ENCODE assay signal across 1 cellular context in the genomic region with DNA sequence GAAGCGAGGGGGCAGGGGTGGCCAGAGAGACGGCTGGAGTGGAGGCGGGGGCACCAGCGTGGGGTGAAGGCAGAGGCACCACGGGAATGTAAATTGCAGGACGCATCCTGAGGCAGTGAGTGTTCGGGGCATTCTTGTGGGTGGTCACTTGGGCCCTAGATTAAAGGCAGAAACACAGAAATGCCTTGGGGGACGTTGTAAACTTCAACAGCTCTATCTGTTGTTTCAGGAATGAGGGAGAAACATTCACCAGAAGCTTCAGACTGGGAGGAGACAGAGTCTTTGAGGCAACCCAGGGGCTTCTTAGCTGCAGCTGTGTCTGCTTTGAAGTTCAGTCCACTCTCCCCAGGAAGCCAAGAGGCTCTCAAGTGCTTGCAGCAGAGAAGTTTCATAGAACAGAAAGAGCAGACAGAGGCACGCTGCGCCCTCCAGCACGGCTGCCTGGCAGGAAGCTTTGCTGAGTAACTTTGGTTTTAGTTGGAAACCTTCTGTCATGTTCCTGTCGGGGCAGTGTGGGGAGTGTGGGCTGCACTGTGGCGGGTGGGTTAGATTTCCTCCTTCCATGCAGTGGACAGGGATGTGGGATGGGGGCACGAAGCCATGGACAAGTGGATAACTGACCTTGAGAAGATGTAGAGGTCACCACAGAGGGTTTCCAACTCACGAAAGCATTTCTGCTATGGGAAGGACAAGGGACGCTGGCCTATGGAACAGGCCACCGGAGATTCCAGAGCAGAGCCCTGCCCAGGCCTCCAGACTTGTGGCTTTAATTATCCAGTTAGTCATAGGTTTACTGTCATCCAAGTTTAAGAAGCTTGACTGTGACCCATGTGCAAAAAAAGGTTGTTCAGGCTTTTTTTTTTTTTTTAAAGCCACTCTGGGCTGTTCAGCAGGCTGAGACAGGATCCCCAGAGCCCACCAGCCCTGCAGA.
TF ChIP-seq lines count a peak whose summit lies in the region.

No MANE protein-coding gene starts in this region.

TF ChIP-seq in GM12878, 131 proteins besides CTCF, POLR2A, EP300 and RAD21 (continued from another document and continues in another):
- no peak for TF ChIP-seq RCOR1 (conservative IDR thresholded peaks at IDR 0.05; ENCODE audit: low read depth, low read length)
- TF ChIP-seq, protein P1, sequence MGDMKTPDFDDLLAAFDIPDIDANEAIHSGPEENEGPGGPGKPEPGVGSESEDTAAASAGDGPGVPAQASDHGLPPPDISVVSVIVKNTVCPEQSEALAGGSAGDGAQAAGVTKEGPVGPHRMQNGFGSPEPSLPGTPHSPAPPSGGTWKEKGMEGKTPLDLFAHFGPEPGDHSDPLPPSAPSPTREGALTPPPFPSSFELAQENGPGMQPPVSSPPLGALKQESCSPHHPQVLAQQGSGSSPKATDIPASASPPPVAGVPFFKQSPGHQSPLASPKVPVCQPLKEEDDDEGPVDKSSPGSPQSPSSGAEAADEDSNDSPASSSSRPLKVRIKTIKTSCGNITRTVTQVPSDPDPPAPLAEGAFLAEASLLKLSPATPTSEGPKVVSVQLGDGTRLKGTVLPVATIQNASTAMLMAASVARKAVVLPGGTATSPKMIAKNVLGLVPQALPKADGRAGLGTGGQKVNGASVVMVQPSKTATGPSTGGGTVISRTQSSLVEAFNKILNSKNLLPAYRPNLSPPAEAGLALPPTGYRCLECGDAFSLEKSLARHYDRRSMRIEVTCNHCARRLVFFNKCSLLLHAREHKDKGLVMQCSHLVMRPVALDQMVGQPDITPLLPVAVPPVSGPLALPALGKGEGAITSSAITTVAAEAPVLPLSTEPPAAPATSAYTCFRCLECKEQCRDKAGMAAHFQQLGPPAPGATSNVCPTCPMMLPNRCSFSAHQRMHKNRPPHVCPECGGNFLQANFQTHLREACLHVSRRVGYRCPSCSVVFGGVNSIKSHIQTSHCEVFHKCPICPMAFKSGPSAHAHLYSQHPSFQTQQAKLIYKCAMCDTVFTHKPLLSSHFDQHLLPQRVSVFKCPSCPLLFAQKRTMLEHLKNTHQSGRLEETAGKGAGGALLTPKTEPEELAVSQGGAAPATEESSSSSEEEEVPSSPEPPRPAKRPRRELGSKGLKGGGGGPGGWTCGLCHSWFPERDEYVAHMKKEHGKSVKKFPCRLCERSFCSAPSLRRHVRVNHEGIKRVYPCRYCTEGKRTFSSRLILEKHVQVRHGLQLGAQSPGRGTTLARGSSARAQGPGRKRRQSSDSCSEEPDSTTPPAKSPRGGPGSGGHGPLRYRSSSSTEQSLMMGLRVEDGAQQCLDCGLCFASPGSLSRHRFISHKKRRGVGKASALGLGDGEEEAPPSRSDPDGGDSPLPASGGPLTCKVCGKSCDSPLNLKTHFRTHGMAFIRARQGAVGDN (IDR thresholded peaks at IDR 0.05), result peak; percentile 61
- no peak for TF ChIP-seq RFX5 (IDR thresholded peaks at IDR 0.05; ENCODE audit: low read depth, low read length)
- TF ChIP-seq, protein P2, sequence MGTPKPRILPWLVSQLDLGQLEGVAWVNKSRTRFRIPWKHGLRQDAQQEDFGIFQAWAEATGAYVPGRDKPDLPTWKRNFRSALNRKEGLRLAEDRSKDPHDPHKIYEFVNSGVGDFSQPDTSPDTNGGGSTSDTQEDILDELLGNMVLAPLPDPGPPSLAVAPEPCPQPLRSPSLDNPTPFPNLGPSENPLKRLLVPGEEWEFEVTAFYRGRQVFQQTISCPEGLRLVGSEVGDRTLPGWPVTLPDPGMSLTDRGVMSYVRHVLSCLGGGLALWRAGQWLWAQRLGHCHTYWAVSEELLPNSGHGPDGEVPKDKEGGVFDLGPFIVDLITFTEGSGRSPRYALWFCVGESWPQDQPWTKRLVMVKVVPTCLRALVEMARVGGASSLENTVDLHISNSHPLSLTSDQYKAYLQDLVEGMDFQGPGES (IDR thresholded peaks at IDR 0.05), result no peak
- TF ChIP-seq POLR2AphosphoS5 (IDR thresholded peaks at IDR 0.05; ENCODE audit: low read length), result peak; percentile 84
- TF ChIP-seq, protein P3, sequence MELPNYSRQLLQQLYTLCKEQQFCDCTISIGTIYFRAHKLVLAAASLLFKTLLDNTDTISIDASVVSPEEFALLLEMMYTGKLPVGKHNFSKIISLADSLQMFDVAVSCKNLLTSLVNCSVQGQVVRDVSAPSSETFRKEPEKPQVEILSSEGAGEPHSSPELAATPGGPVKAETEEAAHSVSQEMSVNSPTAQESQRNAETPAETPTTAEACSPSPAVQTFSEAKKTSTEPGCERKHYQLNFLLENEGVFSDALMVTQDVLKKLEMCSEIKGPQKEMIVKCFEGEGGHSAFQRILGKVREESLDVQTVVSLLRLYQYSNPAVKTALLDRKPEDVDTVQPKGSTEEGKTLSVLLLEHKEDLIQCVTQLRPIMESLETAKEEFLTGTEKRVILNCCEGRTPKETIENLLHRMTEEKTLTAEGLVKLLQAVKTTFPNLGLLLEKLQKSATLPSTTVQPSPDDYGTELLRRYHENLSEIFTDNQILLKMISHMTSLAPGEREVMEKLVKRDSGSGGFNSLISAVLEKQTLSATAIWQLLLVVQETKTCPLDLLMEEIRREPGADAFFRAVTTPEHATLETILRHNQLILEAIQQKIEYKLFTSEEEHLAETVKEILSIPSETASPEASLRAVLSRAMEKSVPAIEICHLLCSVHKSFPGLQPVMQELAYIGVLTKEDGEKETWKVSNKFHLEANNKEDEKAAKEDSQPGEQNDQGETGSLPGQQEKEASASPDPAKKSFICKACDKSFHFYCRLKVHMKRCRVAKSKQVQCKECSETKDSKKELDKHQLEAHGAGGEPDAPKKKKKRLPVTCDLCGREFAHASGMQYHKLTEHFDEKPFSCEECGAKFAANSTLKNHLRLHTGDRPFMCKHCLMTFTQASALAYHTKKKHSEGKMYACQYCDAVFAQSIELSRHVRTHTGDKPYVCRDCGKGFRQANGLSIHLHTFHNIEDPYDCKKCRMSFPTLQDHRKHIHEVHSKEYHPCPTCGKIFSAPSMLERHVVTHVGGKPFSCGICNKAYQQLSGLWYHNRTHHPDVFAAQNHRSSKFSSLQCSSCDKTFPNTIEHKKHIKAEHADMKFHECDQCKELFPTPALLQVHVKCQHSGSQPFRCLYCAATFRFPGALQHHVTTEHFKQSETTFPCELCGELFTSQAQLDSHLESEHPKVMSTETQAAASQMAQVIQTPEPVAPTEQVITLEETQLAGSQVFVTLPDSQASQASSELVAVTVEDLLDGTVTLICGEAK (IDR thresholded peaks at IDR 0.05; ENCODE audit: borderline replicate concordance), result 0 out of 2 replicates have a peak, but pooled peaks have one; percentile 26
- no peak for TF ChIP-seq CBX5 (IDR thresholded peaks at IDR 0.05; ENCODE audit: low read depth)
- TF ChIP-seq CEBPB (IDR thresholded peaks at IDR 0.05; ENCODE audit: borderline replicate concordance in 1 of 2, low read depth in 2 of 2, low read length in 2 of 2), result no peak
- peak in 1 of 2 experiments; percentile 53; a peak in 1 of 4 replicates for TF ChIP-seq ETV6 (conservative IDR thresholded peaks at IDR 0.05 in 1 of 2, IDR thresholded peaks at IDR 0.05 in 1 of 2; ENCODE audit: borderline replicate concordance in 1 of 2, low read depth in 1 of 2)
- TF ChIP-seq, protein P4, sequence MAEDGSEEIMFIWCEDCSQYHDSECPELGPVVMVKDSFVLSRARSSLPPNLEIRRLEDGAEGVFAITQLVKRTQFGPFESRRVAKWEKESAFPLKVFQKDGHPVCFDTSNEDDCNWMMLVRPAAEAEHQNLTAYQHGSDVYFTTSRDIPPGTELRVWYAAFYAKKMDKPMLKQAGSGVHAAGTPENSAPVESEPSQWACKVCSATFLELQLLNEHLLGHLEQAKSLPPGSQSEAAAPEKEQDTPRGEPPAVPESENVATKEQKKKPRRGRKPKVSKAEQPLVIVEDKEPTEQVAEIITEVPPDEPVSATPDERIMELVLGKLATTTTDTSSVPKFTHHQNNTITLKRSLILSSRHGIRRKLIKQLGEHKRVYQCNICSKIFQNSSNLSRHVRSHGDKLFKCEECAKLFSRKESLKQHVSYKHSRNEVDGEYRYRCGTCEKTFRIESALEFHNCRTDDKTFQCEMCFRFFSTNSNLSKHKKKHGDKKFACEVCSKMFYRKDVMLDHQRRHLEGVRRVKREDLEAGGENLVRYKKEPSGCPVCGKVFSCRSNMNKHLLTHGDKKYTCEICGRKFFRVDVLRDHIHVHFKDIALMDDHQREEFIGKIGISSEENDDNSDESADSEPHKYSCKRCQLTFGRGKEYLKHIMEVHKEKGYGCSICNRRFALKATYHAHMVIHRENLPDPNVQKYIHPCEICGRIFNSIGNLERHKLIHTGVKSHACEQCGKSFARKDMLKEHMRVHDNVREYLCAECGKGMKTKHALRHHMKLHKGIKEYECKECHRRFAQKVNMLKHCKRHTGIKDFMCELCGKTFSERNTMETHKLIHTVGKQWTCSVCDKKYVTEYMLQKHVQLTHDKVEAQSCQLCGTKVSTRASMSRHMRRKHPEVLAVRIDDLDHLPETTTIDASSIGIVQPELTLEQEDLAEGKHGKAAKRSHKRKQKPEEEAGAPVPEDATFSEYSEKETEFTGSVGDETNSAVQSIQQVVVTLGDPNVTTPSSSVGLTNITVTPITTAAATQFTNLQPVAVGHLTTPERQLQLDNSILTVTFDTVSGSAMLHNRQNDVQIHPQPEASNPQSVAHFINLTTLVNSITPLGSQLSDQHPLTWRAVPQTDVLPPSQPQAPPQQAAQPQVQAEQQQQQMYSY (CRISPR knock-in tag; IDR thresholded peaks at IDR 0.05), result no peak
- TF ChIP-seq EGR1 (IDR thresholded peaks at IDR 0.05; ENCODE audit: borderline replicate concordance in 1 of 2, low read depth in 2 of 2, low read length in 2 of 2), result no peak
- peak; percentile 53 for TF ChIP-seq EED (IDR thresholded peaks at IDR 0.05; ENCODE audit: low read depth)
- TF ChIP-seq SP1 (IDR thresholded peaks at IDR 0.05; ENCODE audit: low read depth, low read length), result no peak
- no peak for TF ChIP-seq SIX5 (IDR thresholded peaks at IDR 0.05; ENCODE audit: low read depth, low read length, severe bottlenecking)
- TF ChIP-seq RUNX3 (IDR thresholded peaks at IDR 0.05; ENCODE audit: low read length), result peak; percentile 58
- TF ChIP-seq, protein P5, sequence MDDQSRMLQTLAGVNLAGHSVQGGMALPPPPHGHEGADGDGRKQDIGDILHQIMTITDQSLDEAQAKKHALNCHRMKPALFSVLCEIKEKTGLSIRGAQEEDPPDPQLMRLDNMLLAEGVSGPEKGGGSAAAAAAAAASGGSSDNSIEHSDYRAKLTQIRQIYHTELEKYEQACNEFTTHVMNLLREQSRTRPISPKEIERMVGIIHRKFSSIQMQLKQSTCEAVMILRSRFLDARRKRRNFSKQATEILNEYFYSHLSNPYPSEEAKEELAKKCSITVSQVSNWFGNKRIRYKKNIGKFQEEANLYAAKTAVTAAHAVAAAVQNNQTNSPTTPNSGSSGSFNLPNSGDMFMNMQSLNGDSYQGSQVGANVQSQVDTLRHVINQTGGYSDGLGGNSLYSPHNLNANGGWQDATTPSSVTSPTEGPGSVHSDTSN (IDR thresholded peaks at IDR 0.05; ENCODE audit: insufficient replicate concordance, low read depth, low read length), result no peak
- TF ChIP-seq PAX5 (IDR thresholded peaks at IDR 0.05; ENCODE audit: borderline replicate concordance, low read depth, low read length), result peak; percentile 47; the same call in 1 of the 2 replicates
- no peak for TF ChIP-seq GATAD2B (conservative IDR thresholded peaks at IDR 0.05; ENCODE audit: low read depth)
- no peak for TF ChIP-seq BHLHE40 (IDR thresholded peaks at IDR 0.05; ENCODE audit: borderline replicate concordance in 1 of 2, low read depth in 2 of 2, low read length in 1 of 2)
- no peak for TF ChIP-seq KLF5 (IDR thresholded peaks at IDR 0.05; ENCODE audit: partially characterized antibody)
- TF ChIP-seq ZNF384 (IDR thresholded peaks at IDR 0.05; ENCODE audit: borderline replicate concordance, low read depth, low read length), result peak; percentile 74
- no peak for TF ChIP-seq KDM1A (IDR thresholded peaks at IDR 0.05; ENCODE audit: borderline replicate concordance)
- no peak for TF ChIP-seq MYB (IDR thresholded peaks at IDR 0.05; ENCODE audit: borderline replicate concordance, low read depth, low read length)
- TF ChIP-seq MTA3 (IDR thresholded peaks at IDR 0.05; ENCODE audit: borderline replicate concordance, low read length), result peak; percentile 84
- TF ChIP-seq BRCA1 (IDR thresholded peaks at IDR 0.05; ENCODE audit: low read depth, low read length), result no peak
- peak; percentile 75; the same call in 1 of the 2 replicates for TF ChIP-seq SMAD5 (IDR thresholded peaks at IDR 0.05; ENCODE audit: low read depth)
- 0 out of 2 replicates have a peak, but pooled peaks have one; percentile 40 for TF ChIP-seq CREB1 (IDR thresholded peaks at IDR 0.05; ENCODE audit: low read depth)
- no peak for TF ChIP-seq CHD2 (IDR thresholded peaks at IDR 0.05; ENCODE audit: borderline replicate concordance, low read depth, low read length)
- TF ChIP-seq, protein P6, sequence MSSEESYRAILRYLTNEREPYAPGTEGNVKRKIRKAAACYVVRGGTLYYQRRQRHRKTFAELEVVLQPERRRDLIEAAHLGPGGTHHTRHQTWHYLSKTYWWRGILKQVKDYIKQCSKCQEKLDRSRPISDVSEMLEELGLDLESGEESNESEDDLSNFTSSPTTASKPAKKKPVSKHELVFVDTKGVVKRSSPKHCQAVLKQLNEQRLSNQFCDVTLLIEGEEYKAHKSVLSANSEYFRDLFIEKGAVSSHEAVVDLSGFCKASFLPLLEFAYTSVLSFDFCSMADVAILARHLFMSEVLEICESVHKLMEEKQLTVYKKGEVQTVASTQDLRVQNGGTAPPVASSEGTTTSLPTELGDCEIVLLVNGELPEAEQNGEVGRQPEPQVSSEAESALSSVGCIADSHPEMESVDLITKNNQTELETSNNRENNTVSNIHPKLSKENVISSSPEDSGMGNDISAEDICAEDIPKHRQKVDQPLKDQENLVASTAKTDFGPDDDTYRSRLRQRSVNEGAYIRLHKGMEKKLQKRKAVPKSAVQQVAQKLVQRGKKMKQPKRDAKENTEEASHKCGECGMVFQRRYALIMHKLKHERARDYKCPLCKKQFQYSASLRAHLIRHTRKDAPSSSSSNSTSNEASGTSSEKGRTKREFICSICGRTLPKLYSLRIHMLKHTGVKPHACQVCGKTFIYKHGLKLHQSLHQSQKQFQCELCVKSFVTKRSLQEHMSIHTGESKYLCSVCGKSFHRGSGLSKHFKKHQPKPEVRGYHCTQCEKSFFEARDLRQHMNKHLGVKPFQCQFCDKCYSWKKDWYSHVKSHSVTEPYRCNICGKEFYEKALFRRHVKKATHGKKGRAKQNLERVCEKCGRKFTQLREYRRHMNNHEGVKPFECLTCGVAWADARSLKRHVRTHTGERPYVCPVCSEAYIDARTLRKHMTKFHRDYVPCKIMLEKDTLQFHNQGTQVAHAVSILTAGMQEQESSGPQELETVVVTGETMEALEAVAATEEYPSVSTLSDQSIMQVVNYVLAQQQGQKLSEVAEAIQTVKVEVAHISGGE (CRISPR knock-in tag; IDR thresholded peaks at IDR 0.05), result no peak
- TF ChIP-seq ZNF217 (IDR thresholded peaks at IDR 0.05), result no peak
- peak; percentile 63 to 70; a peak in 2 of 4 replicates for TF ChIP-seq IKZF2 (IDR thresholded peaks at IDR 0.05)
- TF ChIP-seq JUND (IDR thresholded peaks at IDR 0.05; ENCODE audit: low read depth, low read length), result no peak
- 0 out of 2 replicates have a peak, but pooled peaks have one; percentile 27 for TF ChIP-seq DPF2 (IDR thresholded peaks at IDR 0.05)
- TF ChIP-seq MTA2 (IDR thresholded peaks at IDR 0.05; ENCODE audit: low read depth), result peak; percentile 32; the same call in 1 of the 2 replicates
- no peak for TF ChIP-seq TBL1XR1 (IDR thresholded peaks at IDR 0.05; ENCODE audit: low read depth, low read length)
- TF ChIP-seq JUNB (IDR thresholded peaks at IDR 0.05), result no peak
- TF ChIP-seq TCF12 (IDR thresholded peaks at IDR 0.05; ENCODE audit: low read depth, low read length), result 0 out of 2 replicates have a peak, but pooled peaks have one; percentile 8
- peak; percentile 54; the same call in 1 of the 2 replicates for TF ChIP-seq LARP7 (IDR thresholded peaks at IDR 0.05)
